Comparison of ENCODE assay signal across 10 cellular contexts in the genomic region with DNA sequence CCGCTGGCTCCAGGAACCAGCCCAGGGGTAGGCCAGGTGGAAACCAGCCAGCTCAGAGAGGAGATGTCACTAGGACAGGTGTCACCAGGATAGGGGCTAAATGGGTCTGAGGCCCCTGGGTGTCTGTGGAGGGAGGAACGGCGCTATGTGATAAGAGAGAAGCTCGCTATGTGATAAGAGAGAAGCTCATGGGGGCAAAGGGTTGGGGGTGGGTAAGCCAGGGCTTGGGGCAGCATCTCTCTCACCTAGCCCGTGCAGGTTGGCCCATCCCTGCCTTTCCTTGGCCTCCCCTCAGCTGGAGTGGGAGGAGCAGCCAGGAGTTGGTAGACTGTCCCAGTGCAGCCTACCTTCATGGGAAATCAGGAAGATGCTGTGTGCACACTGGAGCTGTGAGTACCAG. TPM values are rescaled to one million over a fixed set of nuclear protein-coding genes. Genes with fewer than 3 reads are reported as not detected.
A peak's percentile ranks its signal among the peaks of the same experiment; 100 is the strongest.
DNase-seq lines count a peak whose midpoint lies in the region; ATAC-seq and TF ChIP-seq lines count a peak whose summit lies in the region.
"Had no signal": no experiment of that assay in that cellular context is flagged by ENCODE, and none has a peak within 500 bp of the region (broad histone marks: within the 10 kb centered on the region; RNA-seq: fewer than 3 reads in every experiment).

No MANE protein-coding gene starts in this region.

- H3K4me1 ChIP-seq in lower lobe of right lung, result peaks cover 67% of the 10 kb centered on the region
- H3K4me1 ChIP-seq in tibial artery, result peaks cover 6 to 41% (median 39%) of the 10 kb centered on the region in 4 donors
- H3K4me1 ChIP-seq in GM23248 (ENCODE audit: insufficient read depth), result peaks cover 21% of the 10 kb centered on the region

- H3K36me3 ChIP-seq in lower lobe of right lung (no peaks in the 10 kb centered on the region), tibial artery (no peaks in the 10 kb centered on the region), GM23248 (ENCODE audit: low read depth) (no peaks in the 10 kb centered on the region)

- H3K9me2 ChIP-seq in GM23248 (ENCODE audit: insufficient read depth), result no peaks in the 10 kb centered on the region

- DNase-seq in activated T-cell treated with anti-CD3 and anti-CD28 coated beads, Interleukin-2, amount 50 U/mL, for 4 hours, result no peak
- no peak for DNase-seq in activated T-cell treated with anti-CD3 and anti-CD28 coated beads, Interleukin-2, amount 50 U/mL, for 48 hours
- no peak for DNase-seq in activated B cell treated with CpG ODN at 0.5 μM for 24 hours
- DNase-seq in lower lobe of right lung, result no peak
- DNase-seq in tibial artery, result no peak
- DNase-seq in GM23248, result no peak
- no peak for DNase-seq in GM20000 (ENCODE audit: low spot score)
- no peak for DNase-seq in NCI-H2196 treated with DMSO at 0.1 percent for 48 hours (lab: John Stamatoyannopoulos, UW; ENCODE audit: unreplicated experiment)
- DNase-seq: foreskin melanocyte, islet precursor cell had no signal

- H3F3A ChIP-seq in GM23248 (ENCODE audit: insufficient read depth), result no peaks in the 10 kb centered on the region

- no peak overlapping the region for H2AFZ ChIP-seq in GM23248

- TF ChIP-seq CTCF in activated B cell treated with CpG ODN at 0.5 μM for 24 hours (IDR thresholded peaks at IDR 0.05) (no peak), lower lobe of right lung (IDR thresholded peaks at IDR 0.05) (no peak), tibial artery (IDR thresholded peaks at IDR 0.05) (no peak), GM20000 (IDR thresholded peaks at IDR 0.05; ENCODE audit: extremely low read depth, missing control alignments) (no peak)

- no peaks in the 10 kb centered on the region for H3K9me3 Mint-ChIP-seq in activated T-cell treated with anti-CD3 and anti-CD28 coated beads, Interleukin-2, amount 50 U/mL, for 4 hours
- no peaks in the 10 kb centered on the region for H3K9me3 Mint-ChIP-seq in activated B cell treated with CpG ODN at 0.5 μM for 24 hours

- no peak for ATAC-seq in activated T-cell treated with anti-CD3 and anti-CD28 coated beads, Interleukin-2, amount 50 U/mL, for 4 hours
- ATAC-seq in activated B cell treated with CpG ODN at 0.5 μM for 24 hours (ENCODE audit: low read depth) (no peak), lower lobe of right lung (no peak)

- H3K4me1 Mint-ChIP-seq in activated T-cell treated with anti-CD3 and anti-CD28 coated beads, Interleukin-2, amount 50 U/mL, for 4 hours (ENCODE audit: low read depth), result peaks cover 78% of the 10 kb centered on the region
- H3K4me1 Mint-ChIP-seq in activated B cell treated with CpG ODN at 0.5 μM for 24 hours, result peaks cover 64% of the 10 kb centered on the region

- peak overlapping the region; percentile 50 for H3K4me3 Mint-ChIP-seq in activated T-cell treated with anti-CD3 and anti-CD28 coated beads, Interleukin-2, amount 50 U/mL, for 4 hours
- H3K4me3 Mint-ChIP-seq in activated B cell treated with CpG ODN at 0.5 μM for 24 hours, result peak overlapping the region; percentile 45

- H3K36me3 Mint-ChIP-seq in activated T-cell treated with anti-CD3 and anti-CD28 coated beads, Interleukin-2, amount 50 U/mL, for 4 hours (ENCODE audit: insufficient read depth), result no peaks in the 10 kb centered on the region
- H3K36me3 Mint-ChIP-seq in activated B cell treated with CpG ODN at 0.5 μM for 24 hours (ENCODE audit: low read depth), result peaks cover 2% of the 10 kb centered on the region

- intact Hi-C loops in activated B cell treated with CpG ODN at 0.5 μM for 24 hours (cut with micrococcal nuclease), result loop anchor here (10.0 kb wide), 1 partner anchor 120 kb away; a partner anchor contains a TSS
- intact Hi-C loops in lower lobe of right lung (cut with DNase I), result no loop called here
- intact Hi-C loops in tibial artery (cut with DNase I; ENCODE audit: low total_unique reads), result no loop called here

- in situ Hi-C loops in GM23248 (cut with MboI), result no loop called here

- no peak overlapping the region for H3K4me3 ChIP-seq in lower lobe of right lung
- no peak overlapping the region for H3K4me3 ChIP-seq in tibial artery
- H3K4me3 ChIP-seq in GM23248, result no peak overlapping the region

- H3K27me3 Mint-ChIP-seq in activated T-cell treated with anti-CD3 and anti-CD28 coated beads, Interleukin-2, amount 50 U/mL, for 4 hours (ENCODE audit: low read depth), result no peaks in the 10 kb centered on the region
- H3K27me3 Mint-ChIP-seq in activated B cell treated with CpG ODN at 0.5 μM for 24 hours, result no peaks in the 10 kb centered on the region

- H3K27ac ChIP-seq in lower lobe of right lung (peak overlapping the region; percentile 91), tibial artery (peak overlapping the region; percentile 89 to 90), GM23248 (no peak overlapping the region)

- no peak overlapping the region for H3K4me2 ChIP-seq in GM23248 (ENCODE audit: unreplicated experiment)

- H3K9me3 ChIP-seq in lower lobe of right lung, result no peaks in the 10 kb centered on the region
- H3K9me3 ChIP-seq in tibial artery, result no peaks in the 10 kb centered on the region
- no peaks in the 10 kb centered on the region for H3K9me3 ChIP-seq in GM23248 (ENCODE audit: low read depth)

- CTCF ChIA-PET in activated B cell treated with CpG ODN at 0.5 μM for 24 hours (lab: Charles Lee), result interaction anchor here (1.1 to 5.2 kb wide), 4 partner anchors 9 to 48 kb away, joined by 3 to 40 read pairs (median 5); no protein-coding TSS in a partner anchor

- H3K9ac ChIP-seq in GM23248, result no peak overlapping the region

- 0 out of 2 replicates have a peak, but pooled peaks cover 8% of the 10 kb centered on the region for H3K79me2 ChIP-seq in GM23248 (ENCODE audit: insufficient read depth)

- POLR2A ChIA-PET in activated B cell treated with CpG ODN at 0.5 μM for 24 hours (lab: Charles Lee), result interaction anchor here (0.8 to 3.9 kb wide), 5 partner anchors 15 to 297 kb away, joined by 3 to 25 read pairs (median 4); a partner anchor contains a TSS

- 98 to 99% methylated on average over 5 of the region's 5 CpGs for WGBS in GM23248 (ENCODE audit: low coverage in 1 of 2, low lambda C conversion rate in 2 of 2, missing lambda C conversion rate in 2 of 2), 2 experiments

- H4K20me1 ChIP-seq in GM23248 (ENCODE audit: insufficient read depth), result no peaks in the 10 kb centered on the region

- H3K27ac Mint-ChIP-seq in activated B cell treated with CpG ODN at 0.5 μM for 24 hours, result peak overlapping the region; percentile 72

- H3K27me3 ChIP-seq in lower lobe of right lung (ENCODE audit: low read depth), result no peaks in the 10 kb centered on the region
- no peaks in the 10 kb centered on the region for H3K27me3 ChIP-seq in tibial artery
- H3K27me3 ChIP-seq in GM23248 (replicated peaks; ENCODE audit: insufficient read depth), result no peaks in the 10 kb centered on the region

RNA-seq across cellular contexts. Expression of a gene that starts 26.5 kb away (rescaled TPM):
- 1 to 10 TPM; 1.2 to 1.7 (median 1.6) TPM for total RNA-seq in activated T-cell treated with anti-CD3 and anti-CD28 coated beads, Interleukin-2, amount 50 U/mL, for 4 hours
- total RNA-seq in activated B cell treated with CpG ODN at 0.5 μM for 24 hours (0.39 and 0.93 TPM in 2 replicates), lower lobe of right lung (200 TPM)
- under 0.01 TPM in 1 of 2 replicates, not detected in the other for total RNA-seq in GM23248 (2014; rRNA removed; shearing (Covaris generic))
- 0.24 and 0.28 TPM in 2 replicates for polyA plus RNA-seq in GM23248 (2016; fragmentation: Nextera tagmentation; extraction: Ambion mirVana)

Comparison
In these comparisons a context has a peak if more than half of its experiments do, and no peak if none do; other contexts are left out.
1. RNA of a gene that starts 26.5 kb away (total RNA-seq): 200 TPM in lower lobe of right lung (single experiment); 1.2 to 1.7 TPM in activated T-cell treated with anti-CD3 and anti-CD28 coated beads, Interleukin-2, amount 50 U/mL, for 4 hours, 0.39 to 0.93 TPM in activated B cell treated with CpG ODN at 0.5 μM for 24 hours and under 0.01 TPM in GM23248; every median in the first group is over 10 times any median in the second.